1 cellular context compared by ENCODE assay signal in the genomic region with DNA sequence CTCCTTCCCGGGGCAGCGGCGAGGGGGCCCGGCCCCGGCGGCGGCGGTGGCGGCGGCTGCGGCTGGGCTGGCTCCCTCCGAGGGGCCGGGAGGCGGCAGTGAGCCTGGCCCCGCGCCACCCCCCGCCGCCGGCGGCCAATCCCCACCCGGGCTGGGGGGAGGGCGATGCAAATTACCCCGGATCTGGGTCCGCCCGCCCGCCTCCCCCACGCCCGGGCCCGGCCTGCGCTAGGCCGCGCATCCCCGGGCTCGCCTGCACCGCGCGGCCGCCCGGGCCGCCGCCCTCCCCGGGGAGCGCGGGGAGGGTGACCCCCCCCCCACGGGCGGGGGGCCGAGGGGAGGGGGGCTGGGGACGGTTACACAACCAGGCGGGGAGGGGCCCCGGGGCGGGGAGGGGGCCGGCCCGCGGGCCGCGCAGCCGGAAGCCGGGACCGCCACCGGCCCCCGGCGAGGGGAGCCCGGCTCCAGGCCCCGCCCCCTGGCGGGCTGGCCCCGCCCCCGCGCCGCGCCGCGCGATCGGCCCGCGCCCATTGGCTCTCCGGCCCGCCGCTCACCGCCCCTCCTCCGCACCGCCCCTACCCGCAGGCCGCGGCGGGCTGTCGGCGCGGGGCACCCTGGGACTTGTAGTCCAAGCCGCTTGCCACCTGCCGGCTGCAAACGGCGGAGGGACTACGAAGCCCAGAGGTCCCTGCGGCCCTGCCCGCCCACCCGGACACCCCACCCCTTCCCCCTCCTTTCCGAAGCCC.
TF ChIP-seq lines count a peak whose summit lies in the region.

No MANE protein-coding gene starts in this region.

TF ChIP-seq in K562, 482 proteins besides CTCF, POLR2A, EP300 and RAD21 (continued from another document and continues in another):
- TF ChIP-seq NFXL1 (CRISPR knock-in tag; IDR thresholded peaks at IDR 0.05) (no peak), PHF8 (IDR thresholded peaks at IDR 0.05; ENCODE audit: borderline replicate concordance, low read length) (peak; percentile 32; the same call in 1 of the 2 replicates), BMI1 (IDR thresholded peaks at IDR 0.05; ENCODE audit: low read length) (no peak), ZNF717 (CRISPR knock-in tag; IDR thresholded peaks at IDR 0.05) (no peak), DMBX1 (CRISPR knock-in tag; IDR thresholded peaks at IDR 0.05; ENCODE audit: borderline replicate concordance) (no peak), ZNF282 (CRISPR knock-in tag; IDR thresholded peaks at IDR 0.05) (no peak), SMARCA5 (IDR thresholded peaks at IDR 0.05) (no peak), BCL6 (CRISPR knock-in tag; IDR thresholded peaks at IDR 0.05) (no peak), POLR2H (tag; IDR thresholded peaks at IDR 0.05; ENCODE audit: low read depth) (0 out of 2 replicates have a peak, but pooled peaks have one; percentile 57), ZNF316 (IDR thresholded peaks at IDR 0.05) (no peak), MCM3 (IDR thresholded peaks at IDR 0.05) (no peak), CBFB (CRISPR knock-in tag; IDR thresholded peaks at IDR 0.05) (no peak), TAF15 (IDR thresholded peaks at IDR 0.05; ENCODE audit: low read depth, low read length) (no peak), PHB2 (IDR thresholded peaks at IDR 0.05; ENCODE audit: low read depth) (no peak), HNRNPUL1 (IDR thresholded peaks at IDR 0.05; ENCODE audit: low read length) (no peak), CXXC5 (CRISPR knock-in tag; IDR thresholded peaks at IDR 0.05) (peak; percentile 97), PCBP1 (IDR thresholded peaks at IDR 0.05; ENCODE audit: low read depth, low read length, poor library complexity, severe bottlenecking) (peak; percentile 48), ZNF324 (CRISPR knock-in tag; IDR thresholded peaks at IDR 0.05) (no peak), HDAC8 (tag; IDR thresholded peaks at IDR 0.05) (no peak), CHD1 (IDR thresholded peaks at IDR 0.05; ENCODE audit: low read length) (no peak), ZNF133 (CRISPR knock-in tag; IDR thresholded peaks at IDR 0.05) (no peak), ZNF384 (IDR thresholded peaks at IDR 0.05; ENCODE audit: low read depth, low read length) (no peak), ZNF212 (CRISPR knock-in tag; IDR thresholded peaks at IDR 0.05) (no peak), BRCA1 (IDR thresholded peaks at IDR 0.05) (no peak), BRCA1 (CRISPR knock-in tag; IDR thresholded peaks at IDR 0.05) (no peak), SUPT5H (IDR thresholded peaks at IDR 0.05) (no peak), NFE2L1 (tag; IDR thresholded peaks at IDR 0.05; ENCODE audit: borderline replicate concordance, low read depth) (no peak), DNMT1 (IDR thresholded peaks at IDR 0.05) (no peak), MCM2 (IDR thresholded peaks at IDR 0.05; ENCODE audit: low read depth) (no peak), ZNF263 (CRISPR knock-in tag; IDR thresholded peaks at IDR 0.05; ENCODE audit: borderline replicate concordance) (no peak), E2F3 (CRISPR knock-in tag; IDR thresholded peaks at IDR 0.05) (no peak), NCOA6 (IDR thresholded peaks at IDR 0.05) (no peak), EGR1 (conservative IDR thresholded peaks at IDR 0.05) (peak; percentile 42), ZNF24 (IDR thresholded peaks at IDR 0.05) (no peak), ZNF644 (tag; IDR thresholded peaks at IDR 0.05; ENCODE audit: low read depth) (no peak), DIDO1 (tag; IDR thresholded peaks at IDR 0.05; ENCODE audit: low read depth) (no peak), NFIX (CRISPR knock-in tag; IDR thresholded peaks at IDR 0.05; ENCODE audit: low read depth) (no peak), ZNF436 (CRISPR knock-in tag; IDR thresholded peaks at IDR 0.05) (no peak), ZNF583 (CRISPR knock-in tag; IDR thresholded peaks at IDR 0.05) (no peak), CSDE1 (IDR thresholded peaks at IDR 0.05) (no peak), PML (IDR thresholded peaks at IDR 0.05; ENCODE audit: low read length) (0 out of 2 replicates have a peak, but pooled peaks have one; percentile 12), CTBP1 (IDR thresholded peaks at IDR 0.05; ENCODE audit: borderline replicate concordance) (no peak), MEF2A (IDR thresholded peaks at IDR 0.05; ENCODE audit: control insufficient read depth, low read depth, low read length) (no peak), RBM14 (IDR thresholded peaks at IDR 0.05; ENCODE audit: borderline replicate concordance, insufficient read depth, low read depth, low read length) (no peak), KLF1 (tag; IDR thresholded peaks at IDR 0.05) (no peak), ZFPM2 (CRISPR knock-in tag; IDR thresholded peaks at IDR 0.05) (no peak), BRD9 (IDR thresholded peaks at IDR 0.05; ENCODE audit: low read depth, partially characterized antibody) (no peak), L3MBTL2 (IDR thresholded peaks at IDR 0.05) (no peak), CREM (IDR thresholded peaks at IDR 0.05; ENCODE audit: low read depth) (peak; percentile 68), GABPB1 (CRISPR knock-in tag; IDR thresholded peaks at IDR 0.05) (peak; percentile 49; the same call in 1 of the 2 replicates), CBX2 (IDR thresholded peaks at IDR 0.05; ENCODE audit: insufficient read depth, low read length, poor library complexity, severe bottlenecking) (no peak)
- TF ChIP-seq, protein P1, sequence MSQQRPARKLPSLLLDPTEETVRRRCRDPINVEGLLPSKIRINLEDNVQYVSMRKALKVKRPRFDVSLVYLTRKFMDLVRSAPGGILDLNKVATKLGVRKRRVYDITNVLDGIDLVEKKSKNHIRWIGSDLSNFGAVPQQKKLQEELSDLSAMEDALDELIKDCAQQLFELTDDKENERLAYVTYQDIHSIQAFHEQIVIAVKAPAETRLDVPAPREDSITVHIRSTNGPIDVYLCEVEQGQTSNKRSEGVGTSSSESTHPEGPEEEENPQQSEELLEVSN (IDR thresholded peaks at IDR 0.05; ENCODE audit: borderline replicate concordance in 1 of 2, extremely low read depth in 1 of 2, insufficient read depth in 1 of 2, insufficient read length in 1 of 2, low read depth in 1 of 2, low read length in 1 of 2, poor library complexity in 1 of 2, severe bottlenecking in 1 of 2): peak in 1 of 2 experiments; percentile 16
- TF ChIP-seq, protein P2, sequence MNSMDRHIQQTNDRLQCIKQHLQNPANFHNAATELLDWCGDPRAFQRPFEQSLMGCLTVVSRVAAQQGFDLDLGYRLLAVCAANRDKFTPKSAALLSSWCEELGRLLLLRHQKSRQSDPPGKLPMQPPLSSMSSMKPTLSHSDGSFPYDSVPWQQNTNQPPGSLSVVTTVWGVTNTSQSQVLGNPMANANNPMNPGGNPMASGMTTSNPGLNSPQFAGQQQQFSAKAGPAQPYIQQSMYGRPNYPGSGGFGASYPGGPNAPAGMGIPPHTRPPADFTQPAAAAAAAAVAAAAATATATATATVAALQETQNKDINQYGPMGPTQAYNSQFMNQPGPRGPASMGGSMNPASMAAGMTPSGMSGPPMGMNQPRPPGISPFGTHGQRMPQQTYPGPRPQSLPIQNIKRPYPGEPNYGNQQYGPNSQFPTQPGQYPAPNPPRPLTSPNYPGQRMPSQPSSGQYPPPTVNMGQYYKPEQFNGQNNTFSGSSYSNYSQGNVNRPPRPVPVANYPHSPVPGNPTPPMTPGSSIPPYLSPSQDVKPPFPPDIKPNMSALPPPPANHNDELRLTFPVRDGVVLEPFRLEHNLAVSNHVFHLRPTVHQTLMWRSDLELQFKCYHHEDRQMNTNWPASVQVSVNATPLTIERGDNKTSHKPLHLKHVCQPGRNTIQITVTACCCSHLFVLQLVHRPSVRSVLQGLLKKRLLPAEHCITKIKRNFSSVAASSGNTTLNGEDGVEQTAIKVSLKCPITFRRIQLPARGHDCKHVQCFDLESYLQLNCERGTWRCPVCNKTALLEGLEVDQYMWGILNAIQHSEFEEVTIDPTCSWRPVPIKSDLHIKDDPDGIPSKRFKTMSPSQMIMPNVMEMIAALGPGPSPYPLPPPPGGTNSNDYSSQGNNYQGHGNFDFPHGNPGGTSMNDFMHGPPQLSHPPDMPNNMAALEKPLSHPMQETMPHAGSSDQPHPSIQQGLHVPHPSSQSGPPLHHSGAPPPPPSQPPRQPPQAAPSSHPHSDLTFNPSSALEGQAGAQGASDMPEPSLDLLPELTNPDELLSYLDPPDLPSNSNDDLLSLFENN (IDR thresholded peaks at IDR 0.05; ENCODE audit: low read depth in 2 of 2, low read length in 2 of 2): peak in 1 of 2 experiments; percentile 42; a peak in 1 of 4 replicates
- TF ChIP-seq, protein P3, sequence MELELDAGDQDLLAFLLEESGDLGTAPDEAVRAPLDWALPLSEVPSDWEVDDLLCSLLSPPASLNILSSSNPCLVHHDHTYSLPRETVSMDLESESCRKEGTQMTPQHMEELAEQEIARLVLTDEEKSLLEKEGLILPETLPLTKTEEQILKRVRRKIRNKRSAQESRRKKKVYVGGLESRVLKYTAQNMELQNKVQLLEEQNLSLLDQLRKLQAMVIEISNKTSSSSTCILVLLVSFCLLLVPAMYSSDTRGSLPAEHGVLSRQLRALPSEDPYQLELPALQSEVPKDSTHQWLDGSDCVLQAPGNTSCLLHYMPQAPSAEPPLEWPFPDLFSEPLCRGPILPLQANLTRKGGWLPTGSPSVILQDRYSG (tag; conservative IDR thresholded peaks at IDR 0.05; ENCODE audit: low read depth): no peak
- TF ChIP-seq, protein P4, sequence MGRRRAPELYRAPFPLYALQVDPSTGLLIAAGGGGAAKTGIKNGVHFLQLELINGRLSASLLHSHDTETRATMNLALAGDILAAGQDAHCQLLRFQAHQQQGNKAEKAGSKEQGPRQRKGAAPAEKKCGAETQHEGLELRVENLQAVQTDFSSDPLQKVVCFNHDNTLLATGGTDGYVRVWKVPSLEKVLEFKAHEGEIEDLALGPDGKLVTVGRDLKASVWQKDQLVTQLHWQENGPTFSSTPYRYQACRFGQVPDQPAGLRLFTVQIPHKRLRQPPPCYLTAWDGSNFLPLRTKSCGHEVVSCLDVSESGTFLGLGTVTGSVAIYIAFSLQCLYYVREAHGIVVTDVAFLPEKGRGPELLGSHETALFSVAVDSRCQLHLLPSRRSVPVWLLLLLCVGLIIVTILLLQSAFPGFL (CRISPR knock-in tag; IDR thresholded peaks at IDR 0.05): no peak
- TF ChIP-seq, protein P5, sequence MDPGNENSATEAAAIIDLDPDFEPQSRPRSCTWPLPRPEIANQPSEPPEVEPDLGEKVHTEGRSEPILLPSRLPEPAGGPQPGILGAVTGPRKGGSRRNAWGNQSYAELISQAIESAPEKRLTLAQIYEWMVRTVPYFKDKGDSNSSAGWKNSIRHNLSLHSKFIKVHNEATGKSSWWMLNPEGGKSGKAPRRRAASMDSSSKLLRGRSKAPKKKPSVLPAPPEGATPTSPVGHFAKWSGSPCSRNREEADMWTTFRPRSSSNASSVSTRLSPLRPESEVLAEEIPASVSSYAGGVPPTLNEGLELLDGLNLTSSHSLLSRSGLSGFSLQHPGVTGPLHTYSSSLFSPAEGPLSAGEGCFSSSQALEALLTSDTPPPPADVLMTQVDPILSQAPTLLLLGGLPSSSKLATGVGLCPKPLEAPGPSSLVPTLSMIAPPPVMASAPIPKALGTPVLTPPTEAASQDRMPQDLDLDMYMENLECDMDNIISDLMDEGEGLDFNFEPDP (CRISPR knock-in tag; IDR thresholded peaks at IDR 0.05): no peak
- TF ChIP-seq, protein P6, sequence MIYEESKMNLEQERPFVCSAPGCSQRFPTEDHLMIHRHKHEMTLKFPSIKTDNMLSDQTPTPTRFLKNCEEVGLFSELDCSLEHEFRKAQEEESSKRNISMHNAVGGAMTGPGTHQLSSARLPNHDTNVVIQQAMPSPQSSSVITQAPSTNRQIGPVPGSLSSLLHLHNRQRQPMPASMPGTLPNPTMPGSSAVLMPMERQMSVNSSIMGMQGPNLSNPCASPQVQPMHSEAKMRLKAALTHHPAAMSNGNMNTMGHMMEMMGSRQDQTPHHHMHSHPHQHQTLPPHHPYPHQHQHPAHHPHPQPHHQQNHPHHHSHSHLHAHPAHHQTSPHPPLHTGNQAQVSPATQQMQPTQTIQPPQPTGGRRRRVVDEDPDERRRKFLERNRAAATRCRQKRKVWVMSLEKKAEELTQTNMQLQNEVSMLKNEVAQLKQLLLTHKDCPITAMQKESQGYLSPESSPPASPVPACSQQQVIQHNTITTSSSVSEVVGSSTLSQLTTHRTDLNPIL (CRISPR knock-in tag; IDR thresholded peaks at IDR 0.05): no peak
- TF ChIP-seq, protein P7, sequence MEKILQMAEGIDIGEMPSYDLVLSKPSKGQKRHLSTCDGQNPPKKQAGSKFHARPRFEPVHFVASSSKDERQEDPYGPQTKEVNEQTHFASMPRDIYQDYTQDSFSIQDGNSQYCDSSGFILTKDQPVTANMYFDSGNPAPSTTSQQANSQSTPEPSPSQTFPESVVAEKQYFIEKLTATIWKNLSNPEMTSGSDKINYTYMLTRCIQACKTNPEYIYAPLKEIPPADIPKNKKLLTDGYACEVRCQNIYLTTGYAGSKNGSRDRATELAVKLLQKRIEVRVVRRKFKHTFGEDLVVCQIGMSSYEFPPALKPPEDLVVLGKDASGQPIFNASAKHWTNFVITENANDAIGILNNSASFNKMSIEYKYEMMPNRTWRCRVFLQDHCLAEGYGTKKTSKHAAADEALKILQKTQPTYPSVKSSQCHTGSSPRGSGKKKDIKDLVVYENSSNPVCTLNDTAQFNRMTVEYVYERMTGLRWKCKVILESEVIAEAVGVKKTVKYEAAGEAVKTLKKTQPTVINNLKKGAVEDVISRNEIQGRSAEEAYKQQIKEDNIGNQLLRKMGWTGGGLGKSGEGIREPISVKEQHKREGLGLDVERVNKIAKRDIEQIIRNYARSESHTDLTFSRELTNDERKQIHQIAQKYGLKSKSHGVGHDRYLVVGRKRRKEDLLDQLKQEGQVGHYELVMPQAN (IDR thresholded peaks at IDR 0.05; ENCODE audit: borderline replicate concordance): no peak
